Comparison of ENCODE assay signal across 1 cellular context in genomic region chr3:182965861-182966366, GRCh38.
A peak's percentile ranks its signal among the peaks of the same experiment; 100 is the strongest.
TF ChIP-seq lines count a peak whose summit lies in the region.

No MANE protein-coding gene starts in this region.

TF ChIP-seq in H1, 55 proteins besides CTCF, POLR2A, EP300 and RAD21:
- TF ChIP-seq MAFK (IDR thresholded peaks at IDR 0.05; ENCODE audit: low read depth, low read length) (peak; percentile 51; the same call in 1 of the 2 replicates), POLR2AphosphoS5 (IDR thresholded peaks at IDR 0.05; ENCODE audit: low read depth, low read length) (no peak), YY1 (IDR thresholded peaks at IDR 0.05; ENCODE audit: low read depth, low read length) (no peak)
